ENCODE assay signal across 22 cellular contexts in the genomic region with DNA sequence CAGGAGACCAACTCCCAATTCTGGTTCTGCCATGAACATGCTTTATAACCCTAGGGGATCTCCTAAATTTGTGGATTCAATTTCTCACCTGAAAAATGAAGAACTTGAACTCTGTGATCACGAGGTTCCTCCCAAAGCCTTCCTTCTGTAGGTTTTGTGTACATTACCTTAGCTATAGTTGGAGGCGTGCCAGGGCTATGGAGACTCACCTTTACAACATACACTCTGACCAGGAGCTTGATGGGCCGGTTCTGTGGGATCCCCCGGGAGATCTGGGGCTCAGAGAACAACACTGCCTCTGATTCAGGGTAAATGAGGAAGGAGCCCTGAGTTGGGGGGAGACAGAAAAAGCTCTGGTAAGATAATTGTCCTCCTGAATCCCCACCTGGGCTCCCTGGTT. TPM values are rescaled to one million over a fixed set of nuclear protein-coding genes. Genes with fewer than 3 reads are reported as not detected.
DNase-seq lines count a peak whose midpoint lies in the region; ATAC-seq and TF ChIP-seq lines count a peak whose summit lies in the region.
"Had no signal": no experiment of that assay in that cellular context is flagged by ENCODE, and none has a peak within 500 bp of the region (broad histone marks: within the 10 kb centered on the region; RNA-seq: fewer than 3 reads in every experiment).

No MANE protein-coding gene starts in this region.

- H3K4me1 ChIP-seq in mucosa of rectum (ENCODE audit: control insufficient read depth in 2 of 2, insufficient read depth in 2 of 2, low read length in 2 of 2) (peaks cover 10 to 12% of the 10 kb centered on the region in 2 donors), esophagus squamous epithelium (peaks cover 0 to 13% (median 0%) of the 10 kb centered on the region in 3 donors)
- H3K4me1 ChIP-seq: BLaER1 treated with 17β-estradiol and CSF1 and Interleukin-3, amounts not matched to agents 10 nM and 100 nM; right atrium auricular region; tibial nerve had no signal

- ATAC-seq in GM19023 (IDR thresholded peaks at IDR 0.05; ENCODE audit: unreplicated experiment), result no peak
- ATAC-seq in HG02678 (IDR thresholded peaks at IDR 0.05; ENCODE audit: unreplicated experiment), result no peak
- ATAC-seq: left cardiac atrium; naive thymus-derived CD4-positive, alpha-beta T cell; SK-N-SH treated with all-trans-retinoic acid at 6 μM for 48 hours; stimulated activated naive CD8-positive, alpha-beta T cell treated with anti-CD3 and anti-CD28 coated beads, Interleukin-15, amount 100 ng/mL, for 72 hours had no signal

- POLR2A ChIA-PET in RWPE1 (lab: Yijun Ruan, JAX; ENCODE audit: low non-redundant PET), result no interaction called here

- H3K27ac ChIP-seq in RWPE1, result no peak overlapping the region
- peak overlapping the region; percentile 68 for H3K27ac ChIP-seq in mucosa of rectum (ENCODE audit: low read depth in 2 of 2, low read length in 2 of 2)
- peak overlapping the region in 2 of 4 donors; percentile 34 to 54 for H3K27ac ChIP-seq in esophagus squamous epithelium
- H3K27ac ChIP-seq: BLaER1 treated with 17β-estradiol and CSF1 and Interleukin-3, amounts not matched to agents 10 nM and 100 nM; KMS-11; right atrium auricular region; tibial nerve had no signal

- TF ChIP-seq CTCF in RWPE1 (conservative IDR thresholded peaks at IDR 0.05; ENCODE audit: low read depth) (no peak), esophagus squamous epithelium (IDR thresholded peaks at IDR 0.05) (no peak)

- H3K9me3 ChIP-seq in mucosa of rectum (ENCODE audit: control insufficient read depth in 2 of 2, low read length in 2 of 2) (no peaks in the 10 kb centered on the region), esophagus squamous epithelium (peaks cover 0 to 13% (median 11%) of the 10 kb centered on the region in 3 donors)

- no peak overlapping the region for H3K9ac ChIP-seq in mucosa of rectum (ENCODE audit: low read depth in 1 of 2, low read length in 2 of 2)
- H3K9ac ChIP-seq: BLaER1 treated with 17β-estradiol and CSF1 and Interleukin-3, amounts not matched to agents 10 nM and 100 nM; KMS-11 had no signal

- H3K27me3 ChIP-seq in mucosa of rectum (ENCODE audit: control insufficient read depth in 2 of 2, insufficient read depth in 2 of 2, low read length in 2 of 2), result no peaks in the 10 kb centered on the region
- H3K27me3 ChIP-seq in esophagus squamous epithelium, result no peaks in the 10 kb centered on the region
- H3K27me3 ChIP-seq: BLaER1 treated with 17β-estradiol and CSF1 and Interleukin-3, amounts not matched to agents 10 nM and 100 nM; right atrium auricular region; tibial nerve had no signal

- H3K4me3 ChIP-seq in mucosa of rectum (ENCODE audit: low read length in 2 of 2), result peak overlapping the region; percentile 9 to 26
- H3K4me3 ChIP-seq in esophagus squamous epithelium, result no peak overlapping the region
- H3K4me3 ChIP-seq: BLaER1 treated with 17β-estradiol and CSF1 and Interleukin-3, amounts not matched to agents 10 nM and 100 nM; right atrium auricular region; tibial nerve had no signal

- WGBS in esophagus squamous epithelium, 2 donors, result 25 to 26% methylated on average over 2 to 4 of the region's 4 CpGs

- in situ Hi-C loops in KBM-7 (cut with MboI; ENCODE audit: low pct_unique_long_range_greater_than_20kb, low sequenced_read_pairs), result no loop called here

- CTCF ChIA-PET in RWPE1 (lab: Yijun Ruan, JAX), result no interaction called here

- H3K36me3 ChIP-seq in mucosa of rectum (ENCODE audit: control insufficient read depth in 2 of 2, insufficient read depth in 2 of 2, low read length in 2 of 2), result no peaks in the 10 kb centered on the region
- no peaks in the 10 kb centered on the region for H3K36me3 ChIP-seq in esophagus squamous epithelium
- H3K36me3 ChIP-seq: right atrium auricular region, tibial nerve had no signal

- DNase-seq in COLO668 (lab: John Stamatoyannopoulos, UW; ENCODE audit: unreplicated experiment), result peak; percentile 59
- peak; percentile 36 for DNase-seq in KBM-7
- DNase-seq in RWPE1 (ENCODE audit: low spot score), result peak; percentile 44
- DNase-seq in esophagus squamous epithelium (lab: John Stamatoyannopoulos, UW), result no peak
- DNase-seq: activated CD4-positive, alpha-beta memory T cell treated with anti-CD3 and anti-CD28 coated beads for 36 hours; activated effector memory CD4-positive, alpha-beta T cell treated with Interleukin-2 at 50 U/mL for 16 hours; left cardiac atrium; mesenchymal stem cell; naive thymus-derived CD4-positive, alpha-beta T cell; NCI-H2029; NCI-H446 treated with DMSO at 0.1 percent for 48 hours; stimulated activated naive CD8-positive, alpha-beta T cell treated with anti-CD3 and anti-CD28 coated beads, Interleukin-15, amount 100 ng/mL, for 72 hours had no signal

- TF ChIP-seq POLR2A in esophagus squamous epithelium (IDR thresholded peaks at IDR 0.05), result no peak

- intact Hi-C loops in esophagus squamous epithelium (cut with DNase I), result no loop called here

RNA-seq across cellular contexts. Expression of a gene that starts 34.1 kb away (rescaled TPM):
- total RNA-seq in esophagus squamous epithelium, result 100 to 1,000 TPM; 121 to 260 (median 189) TPM

RNA-seq across cellular contexts. Expression of a gene that starts 39.7 kb away (rescaled TPM):
- total RNA-seq in esophagus squamous epithelium, result 1 to 10 TPM in 2 of 4 donors, under 1 TPM in 2; 0.44 to 4.8 (median 2.6) TPM

RNA-seq across cellular contexts. Expression of a gene that starts 46.5 kb away (rescaled TPM):
- not detected for total RNA-seq in esophagus squamous epithelium
- total RNA-seq: activated CD4-positive, alpha-beta memory T cell treated with anti-CD3 and anti-CD28 coated beads for 36 hours; H1; left cardiac atrium; naive thymus-derived CD4-positive, alpha-beta T cell; osteoblast; right atrium auricular region; tibial nerve had no signal

Comparison
In these comparisons a context has a peak if more than half of its experiments do, and no peak if none do; other contexts are left out.
1. H3K4me3 ChIP-seq: peak in mucosa of rectum (2 of 2); none in esophagus squamous epithelium (0 of 4).